ENCODE assay signal across 19 cellular contexts in the genomic region with DNA sequence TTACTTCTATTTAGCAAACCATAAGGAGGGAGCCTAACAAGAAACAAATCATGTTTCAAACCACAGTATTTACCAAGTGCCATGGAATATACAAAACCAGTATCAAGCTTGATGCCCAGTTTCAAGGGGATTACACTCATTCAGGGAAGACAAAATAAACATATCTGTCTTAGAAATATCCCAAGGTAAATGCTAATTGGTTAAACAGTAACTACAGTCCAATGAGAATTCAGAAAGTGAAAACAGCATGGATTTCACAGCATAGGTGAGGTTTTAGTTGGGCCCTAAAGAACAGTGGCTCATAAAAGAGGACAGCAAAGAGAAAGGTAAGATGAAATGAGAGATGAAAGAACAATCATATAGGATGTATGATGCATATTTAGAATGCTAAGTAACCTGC.
DNase-seq lines count a peak whose midpoint lies in the region; ATAC-seq, FAIRE-seq and TF ChIP-seq lines count a peak whose summit lies in the region.
"Had no signal": no experiment of that assay in that cellular context is flagged by ENCODE, and none has a peak within 500 bp of the region (broad histone marks: within the 10 kb centered on the region; RNA-seq: fewer than 3 reads in every experiment).

No MANE protein-coding gene starts in this region.

- no peak overlapping the region for H3K9ac ChIP-seq in K562 (ENCODE audit: insufficient read depth in 1 of 2, low read depth in 2 of 2, low read length in 2 of 2)
- no peak overlapping the region for H3K9ac ChIP-seq in smooth muscle cell (ENCODE audit: low read depth)

- DNase-seq in DMS53 treated with DMSO at 0.1 percent for 48 hours (lab: John Stamatoyannopoulos, UW; ENCODE audit: unreplicated experiment): peak; percentile 52
- DNase-seq in K562 (ENCODE audit: extremely low read depth in 1 of 4, low spot score in 3 of 4): no peak
- DNase-seq in left colon: no peak
- DNase-seq in smooth muscle cell (lab: John Stamatoyannopoulos, UW; ENCODE audit: unreplicated experiment): no peak
- DNase-seq in GM20000 (ENCODE audit: low spot score): no peak
- DNase-seq in natural killer cell treated with Interleukin-12 subunit alpha and Interleukin-12 subunit beta and Interleukin-15 and Interleukin-18, amount 100 ng/mL, for 72 hours (ENCODE audit: low spot score): no peak
- no peak for DNase-seq in T-cell
- DNase-seq: ACHN; CD4-positive, alpha-beta memory T cell; NCI-H1417 treated with DMSO at 0.1 percent for 48 hours; NCI-H2081; NCI-H2227 treated with DMSO at 0.1 percent for 48 hours; NK-92 treated with Interleukin-12 subunit alpha and Interleukin-12 subunit beta, amount 100 ng/mL, for 24 hours; OCI-M1 had no signal

- no peaks in the 10 kb centered on the region for H3K79me2 ChIP-seq in K562 (ENCODE audit: control insufficient read depth, insufficient read depth, low read length)
- H3K79me2 ChIP-seq in smooth muscle cell (ENCODE audit: low read depth): peaks cover 22% of the 10 kb centered on the region

- no peaks in the 10 kb centered on the region for H3K9me1 ChIP-seq in K562 (ENCODE audit: control insufficient read depth, insufficient read depth, low read length)

- FAIRE-seq in K562 (lab: Jason Lieb, UNC): peak; percentile 15
- FAIRE-seq: D721Med, H1 had no signal

- in situ Hi-C loops in K562 (cut with MboI): no loop called here

- H3K4me3 Mint-ChIP-seq in natural killer cell treated with Interleukin-12 subunit alpha and Interleukin-12 subunit beta and Interleukin-15 and Interleukin-18, amount 100 ng/mL, for 72 hours: no peak overlapping the region
- no peak overlapping the region for H3K4me3 Mint-ChIP-seq in T-cell
- H3K4me3 Mint-ChIP-seq: B cell; CD4-positive, alpha-beta memory T cell had no signal

- H3K9me3 Mint-ChIP-seq in natural killer cell treated with Interleukin-12 subunit alpha and Interleukin-12 subunit beta and Interleukin-15 and Interleukin-18, amount 100 ng/mL, for 72 hours: no peaks in the 10 kb centered on the region
- peaks cover 5 to 11% (median 8%) of the 10 kb centered on the region in 3 donors for H3K9me3 Mint-ChIP-seq in T-cell

- H3K4me2 ChIP-seq in K562 (ENCODE audit: insufficient read depth, low read length): no peak overlapping the region
- no peak overlapping the region for H3K4me2 ChIP-seq in smooth muscle cell

- H3K9me3 ChIP-seq in K562 (replicated peaks; ENCODE audit: control insufficient read depth, insufficient read depth, low read depth, low read length) (no peaks in the 10 kb centered on the region), smooth muscle cell (replicated peaks; ENCODE audit: low read depth) (no peaks in the 10 kb centered on the region)
- H3K9me3 ChIP-seq: SJSA1 had no signal

- H3K36me3 ChIP-seq in K562 (ENCODE audit: control insufficient read depth, insufficient read depth, low read length) (peaks cover 15% of the 10 kb centered on the region), smooth muscle cell (ENCODE audit: low read depth) (peaks cover 10% of the 10 kb centered on the region)

- H3K4me1 ChIP-seq in K562 (replicated peaks in 1 of 2; ENCODE audit: control insufficient read depth in 2 of 2, insufficient read depth in 2 of 2, low read length in 2 of 2): peaks cover 0 to 7% of the 10 kb centered on the region in 2 experiments; a peak in 2 of 5 replicates
- H3K4me1 ChIP-seq in smooth muscle cell (ENCODE audit: low read depth): peaks cover 7% of the 10 kb centered on the region

- H3K27ac ChIP-seq in K562 (ENCODE audit: extremely low read depth, low read depth, low read length): no peak overlapping the region
- H3K27ac ChIP-seq in smooth muscle cell (ENCODE audit: low read depth): peak overlapping the region; percentile 44
- H3K27ac ChIP-seq: RWPE1, SJSA1 had no signal

- no peaks in the 10 kb centered on the region for H4K20me1 ChIP-seq in K562 (replicated peaks; ENCODE audit: control insufficient read depth, insufficient read depth, low read length)
- peaks cover 54% of the 10 kb centered on the region for H4K20me1 ChIP-seq in smooth muscle cell (ENCODE audit: low read depth)

- no peaks in the 10 kb centered on the region for H3F3A ChIP-seq in smooth muscle cell (ENCODE audit: low read depth)

- peak overlapping the region in 1 of 2 donors; percentile 18 for H3K27ac Mint-ChIP-seq in natural killer cell treated with Interleukin-12 subunit alpha and Interleukin-12 subunit beta and Interleukin-15 and Interleukin-18, amount 100 ng/mL, for 72 hours
- H3K27ac Mint-ChIP-seq in T-cell: peak overlapping the region in 1 of 2 donors; percentile 2
- H3K27ac Mint-ChIP-seq: B cell had no signal

- no peak for TF ChIP-seq EP300 in K562 (IDR thresholded peaks at IDR 0.05; ENCODE audit: low read length)

- no peak for TF ChIP-seq RAD21 in K562 (CRISPR knock-in tag; conservative IDR thresholded peaks at IDR 0.05 in 1 of 2, IDR thresholded peaks at IDR 0.05 in 1 of 2)

- H3K36me3 Mint-ChIP-seq in natural killer cell treated with Interleukin-12 subunit alpha and Interleukin-12 subunit beta and Interleukin-15 and Interleukin-18, amount 100 ng/mL, for 72 hours: peaks cover 23% of the 10 kb centered on the region
- peaks cover 69% of the 10 kb centered on the region for H3K36me3 Mint-ChIP-seq in T-cell

- intact Hi-C loops in K562 (cut with micrococcal nuclease): no loop called here
- intact Hi-C loops in left colon (cut with DNase I, micrococcal nuclease): no loop called here

- ATAC-seq in K562 (no peak), left colon (peak; percentile 46), T-cell (replicated peaks in 1 of 4) (no peak)
- ATAC-seq in natural killer cell treated with Interleukin-12 subunit alpha and Interleukin-12 subunit beta and Interleukin-15 and Interleukin-18, amount 100 ng/mL, for 72 hours: no peak

- H3K4me3 ChIP-seq in K562 (no peak overlapping the region), smooth muscle cell (no peak overlapping the region)
- H3K4me3 ChIP-seq: SJSA1 had no signal

- TF ChIP-seq CTCF in K562 (IDR thresholded peaks at IDR 0.05 in 2 of 3, conservative IDR thresholded peaks at IDR 0.05 in 1 of 3; ENCODE audit: insufficient read depth in 2 of 3, low read depth in 1 of 3, low read length in 3 of 3) (no peak), smooth muscle cell (IDR thresholded peaks at IDR 0.05; ENCODE audit: borderline replicate concordance, insufficient read depth, poor library complexity, severe bottlenecking) (no peak), GM20000 (IDR thresholded peaks at IDR 0.05; ENCODE audit: extremely low read depth, missing control alignments) (no peak)

- H3K27me3 ChIP-seq in K562 (ENCODE audit: control insufficient read depth in 2 of 2, insufficient read depth in 2 of 2, low read length in 2 of 2) (no peaks in the 10 kb centered on the region), smooth muscle cell (ENCODE audit: low read depth) (no peaks in the 10 kb centered on the region)
- H3K27me3 ChIP-seq: SJSA1 had no signal

- BruUV-seq in K562 (replicated peaks; lab: Mats Ljungman, UMichigan): no TSS peak

- CTCF ChIA-PET in K562 (lab: Yijun Ruan, JAX; ENCODE audit: low intra/inter-chr PET ratio) (no interaction called here), T-cell (lab: Charles Lee) (no interaction called here)

- H2AFZ ChIP-seq in K562 (ENCODE audit: low read depth, low read length) (no peak overlapping the region), smooth muscle cell (ENCODE audit: low read depth) (no peak overlapping the region)

- TF ChIP-seq POLR2A in K562 (conservative IDR thresholded peaks at IDR 0.05): no peak

- H3K27me3 Mint-ChIP-seq in natural killer cell treated with Interleukin-12 subunit alpha and Interleukin-12 subunit beta and Interleukin-15 and Interleukin-18, amount 100 ng/mL, for 72 hours: no peaks in the 10 kb centered on the region
- no peaks in the 10 kb centered on the region for H3K27me3 Mint-ChIP-seq in T-cell
- H3K27me3 Mint-ChIP-seq: B cell; CD4-positive, alpha-beta memory T cell had no signal

- peaks cover 17 to 26% of the 10 kb centered on the region in 2 donors for H3K4me1 Mint-ChIP-seq in natural killer cell treated with Interleukin-12 subunit alpha and Interleukin-12 subunit beta and Interleukin-15 and Interleukin-18, amount 100 ng/mL, for 72 hours (ENCODE audit: low read depth in 2 of 2)
- H3K4me1 Mint-ChIP-seq in T-cell: peaks cover 16 to 46% (median 24%) of the 10 kb centered on the region in 3 donors
- H3K4me1 Mint-ChIP-seq: B cell had no signal

- POLR2A ChIA-PET in K562 (lab: Yijun Ruan, JAX): no interaction called here
- POLR2A ChIA-PET in T-cell (lab: Charles Lee): no interaction called here

TF ChIP-seq in K562, 482 proteins besides CTCF, POLR2A, EP300 and RAD21 (continues in another document):
- TF ChIP-seq HMG20A (CRISPR knock-in tag; conservative IDR thresholded peaks at IDR 0.05) (no peak), SMARCA5 (IDR thresholded peaks at IDR 0.05) (no peak), TRIM28 (IDR thresholded peaks at IDR 0.05) (no peak), TGIF2 (CRISPR knock-in tag; IDR thresholded peaks at IDR 0.05) (no peak), E2F3 (CRISPR knock-in tag; IDR thresholded peaks at IDR 0.05) (no peak), FOXP1 (CRISPR knock-in tag; IDR thresholded peaks at IDR 0.05) (no peak)
- TF ChIP-seq, protein P1, sequence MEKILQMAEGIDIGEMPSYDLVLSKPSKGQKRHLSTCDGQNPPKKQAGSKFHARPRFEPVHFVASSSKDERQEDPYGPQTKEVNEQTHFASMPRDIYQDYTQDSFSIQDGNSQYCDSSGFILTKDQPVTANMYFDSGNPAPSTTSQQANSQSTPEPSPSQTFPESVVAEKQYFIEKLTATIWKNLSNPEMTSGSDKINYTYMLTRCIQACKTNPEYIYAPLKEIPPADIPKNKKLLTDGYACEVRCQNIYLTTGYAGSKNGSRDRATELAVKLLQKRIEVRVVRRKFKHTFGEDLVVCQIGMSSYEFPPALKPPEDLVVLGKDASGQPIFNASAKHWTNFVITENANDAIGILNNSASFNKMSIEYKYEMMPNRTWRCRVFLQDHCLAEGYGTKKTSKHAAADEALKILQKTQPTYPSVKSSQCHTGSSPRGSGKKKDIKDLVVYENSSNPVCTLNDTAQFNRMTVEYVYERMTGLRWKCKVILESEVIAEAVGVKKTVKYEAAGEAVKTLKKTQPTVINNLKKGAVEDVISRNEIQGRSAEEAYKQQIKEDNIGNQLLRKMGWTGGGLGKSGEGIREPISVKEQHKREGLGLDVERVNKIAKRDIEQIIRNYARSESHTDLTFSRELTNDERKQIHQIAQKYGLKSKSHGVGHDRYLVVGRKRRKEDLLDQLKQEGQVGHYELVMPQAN (IDR thresholded peaks at IDR 0.05; ENCODE audit: borderline replicate concordance): no peak
